ENCODE assay signal across 8 cellular contexts in the genomic region with DNA sequence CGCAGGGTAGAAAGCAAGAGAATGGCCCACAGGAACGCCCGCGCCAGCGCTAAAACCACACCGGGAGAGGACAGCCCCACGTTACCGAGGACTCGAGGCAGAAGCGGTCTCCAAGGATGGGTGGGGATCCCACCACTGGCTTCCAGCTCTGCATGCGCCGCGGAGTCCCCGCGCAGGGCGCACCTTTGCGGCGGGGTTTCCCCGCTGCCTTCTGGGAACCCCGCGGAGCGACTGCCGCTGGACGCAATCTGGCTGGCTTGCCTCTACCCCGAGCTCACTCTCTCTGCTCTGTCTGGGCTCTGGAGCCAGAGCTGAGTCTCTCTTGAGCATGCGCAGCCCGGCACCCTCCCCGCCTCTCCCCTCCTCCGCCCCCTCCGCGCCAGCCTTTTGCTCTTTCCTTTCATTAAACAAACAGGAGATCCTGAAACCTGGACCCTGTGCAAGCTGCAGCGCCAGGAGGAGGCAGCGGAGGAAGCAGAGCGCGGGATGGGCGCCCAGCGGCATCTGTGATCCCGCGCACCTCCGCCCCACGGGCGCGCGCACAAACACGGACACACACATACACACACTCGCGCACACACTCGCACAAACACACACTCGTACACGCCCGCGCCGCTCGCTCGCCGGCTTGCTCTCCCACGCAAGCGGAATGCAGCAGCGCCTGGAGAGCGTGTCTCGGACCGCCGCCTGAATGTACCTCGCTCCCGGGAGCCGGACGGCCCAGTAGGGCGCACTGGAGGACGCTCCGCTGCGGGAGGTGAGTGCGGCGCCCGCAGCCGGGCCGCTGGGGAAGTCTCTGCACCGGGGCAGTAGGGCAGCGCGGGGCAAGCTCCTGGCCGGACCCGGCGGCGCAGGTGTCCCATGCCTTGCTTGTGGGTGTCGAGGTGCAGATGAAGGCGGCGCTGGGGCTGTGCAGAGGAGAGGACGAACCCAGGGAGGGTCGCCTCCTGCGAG. TPM values are rescaled to one million over a fixed set of nuclear protein-coding genes. Genes with fewer than 3 reads are reported as not detected.
A peak's percentile ranks its signal among the peaks of the same experiment; 100 is the strongest.
DNase-seq lines count a peak whose midpoint lies in the region; ATAC-seq and TF ChIP-seq lines count a peak whose summit lies in the region.

A gene (plus strand): TSS at position 382 of the 954 bp plus-strand sequence.

- peak; percentile 28 for ATAC-seq in gastroesophageal sphincter
- ATAC-seq in HG03378 (IDR thresholded peaks at IDR 0.05; ENCODE audit: unreplicated experiment): no peak
- no peak for ATAC-seq in HG02610 (IDR thresholded peaks at IDR 0.05; ENCODE audit: unreplicated experiment)

- no peaks in the 10 kb centered on the region for H3K9me3 ChIP-seq in gastroesophageal sphincter

- no peak for TF ChIP-seq EP300 in gastroesophageal sphincter (IDR thresholded peaks at IDR 0.05)

- POLR2A ChIA-PET in BJ (lab: Charles Lee): no interaction called here

- TF ChIP-seq POLR2A in gastroesophageal sphincter (IDR thresholded peaks at IDR 0.05): no peak

- H3K27me3 ChIP-seq in BJ (ENCODE audit: control insufficient read depth, insufficient read depth, low read length) (peaks cover 11% of the 10 kb centered on the region), gastroesophageal sphincter (peaks cover 54% of the 10 kb centered on the region)

- peaks cover 0 to 17% (median 0%) of the 10 kb centered on the region in 3 donors for H3K4me1 ChIP-seq in gastroesophageal sphincter

- H3K36me3 ChIP-seq in BJ (ENCODE audit: control insufficient read depth, insufficient read depth, low read length) (no peaks in the 10 kb centered on the region), gastroesophageal sphincter (no peaks in the 10 kb centered on the region)

- no peak for TF ChIP-seq CTCF in BJ (IDR thresholded peaks at IDR 0.05; ENCODE audit: insufficient read depth, low read depth, low read length)
- TF ChIP-seq CTCF in LNCaP clone FGC (IDR thresholded peaks at IDR 0.05; ENCODE audit: control insufficient read depth, extremely low read depth, insufficient read depth): 0 out of 2 replicates have a peak, but pooled peaks have one; percentile 2
- no peak for TF ChIP-seq CTCF in gastroesophageal sphincter (IDR thresholded peaks at IDR 0.05)

- H3K4me3 ChIP-seq in BJ (ENCODE audit: low read depth, low read length) (peak within 1 kb of the TSS; percentile 46), LNCaP clone FGC (ENCODE audit: low read depth, low read length) (peak within 1 kb of the TSS; percentile 51), gastroesophageal sphincter (peak within 1 kb of the TSS in 1 of 2 donors; percentile 46)

- no peak within 1 kb of the TSS for H3K27ac ChIP-seq in gastroesophageal sphincter

- CTCF ChIA-PET in BJ (lab: Yijun Ruan, JAX): no interaction called here

- DNase-seq in BJ (ENCODE audit: low read depth) (no peak), LNCaP clone FGC (ENCODE audit: low read depth) (peak; percentile 15), SW480 (ENCODE audit: low spot score) (peak; percentile 82), nucleus accumbens (lab: John Stamatoyannopoulos, UW) (peak in 54 of 56 donors; percentile 44 to 90 (median 80))
- no peak for DNase-seq in activated CD4-positive, alpha-beta T cell treated with anti-CD3 and anti-CD28 coated beads, Interleukin-2, amount 50 U/mL, for 4 hours

- WGBS in gastroesophageal sphincter (ENCODE audit: low coverage in 1 of 2), 2 donors: 2% methylated on average over 12 of the region's 89 CpGs; no CpG with 5 or more reads in 1 of the 2 donors

RNA-seq across cellular contexts. Expression of the gene that starts here (rescaled TPM):
- polyA plus RNA-seq in BJ (2011; rRNA removed): not detected in 2 replicates
- not detected in 2 replicates for polyA minus RNA-seq in BJ (2011; rRNA and poly(A)+ RNA removed)
- total RNA-seq in gastroesophageal sphincter: under 1 TPM in 2 of 4 donors, not detected in 2; 0.27 to 0.42 TPM

Comparison
In these comparisons a context has a peak if more than half of its experiments do, and no peak if none do; other contexts are left out.
1. Peak in ATAC-seq in gastroesophageal sphincter; RNA of the gene not detected or under 1 TPM.
2. DNase-seq: peak in LNCaP clone FGC (single experiment), SW480 (single experiment) and nucleus accumbens (54 of 56); none in BJ (single experiment) and activated CD4-positive, alpha-beta T cell treated with anti-CD3 and anti-CD28 coated beads, Interleukin-2, amount 50 U/mL, for 4 hours (0 of 2).